ENCODE assay signal across 1 cellular context in genomic region chr5:143749581-143750204, GRCh38.
A peak's percentile ranks its signal among the peaks of the same experiment; 100 is the strongest.
TF ChIP-seq lines count a peak whose summit lies in the region.

No MANE protein-coding gene starts in this region.

TF ChIP-seq in HEK293, 187 proteins besides CTCF, POLR2A, EP300 and RAD21 (continued from another document):
- TF ChIP-seq, protein P1, sequence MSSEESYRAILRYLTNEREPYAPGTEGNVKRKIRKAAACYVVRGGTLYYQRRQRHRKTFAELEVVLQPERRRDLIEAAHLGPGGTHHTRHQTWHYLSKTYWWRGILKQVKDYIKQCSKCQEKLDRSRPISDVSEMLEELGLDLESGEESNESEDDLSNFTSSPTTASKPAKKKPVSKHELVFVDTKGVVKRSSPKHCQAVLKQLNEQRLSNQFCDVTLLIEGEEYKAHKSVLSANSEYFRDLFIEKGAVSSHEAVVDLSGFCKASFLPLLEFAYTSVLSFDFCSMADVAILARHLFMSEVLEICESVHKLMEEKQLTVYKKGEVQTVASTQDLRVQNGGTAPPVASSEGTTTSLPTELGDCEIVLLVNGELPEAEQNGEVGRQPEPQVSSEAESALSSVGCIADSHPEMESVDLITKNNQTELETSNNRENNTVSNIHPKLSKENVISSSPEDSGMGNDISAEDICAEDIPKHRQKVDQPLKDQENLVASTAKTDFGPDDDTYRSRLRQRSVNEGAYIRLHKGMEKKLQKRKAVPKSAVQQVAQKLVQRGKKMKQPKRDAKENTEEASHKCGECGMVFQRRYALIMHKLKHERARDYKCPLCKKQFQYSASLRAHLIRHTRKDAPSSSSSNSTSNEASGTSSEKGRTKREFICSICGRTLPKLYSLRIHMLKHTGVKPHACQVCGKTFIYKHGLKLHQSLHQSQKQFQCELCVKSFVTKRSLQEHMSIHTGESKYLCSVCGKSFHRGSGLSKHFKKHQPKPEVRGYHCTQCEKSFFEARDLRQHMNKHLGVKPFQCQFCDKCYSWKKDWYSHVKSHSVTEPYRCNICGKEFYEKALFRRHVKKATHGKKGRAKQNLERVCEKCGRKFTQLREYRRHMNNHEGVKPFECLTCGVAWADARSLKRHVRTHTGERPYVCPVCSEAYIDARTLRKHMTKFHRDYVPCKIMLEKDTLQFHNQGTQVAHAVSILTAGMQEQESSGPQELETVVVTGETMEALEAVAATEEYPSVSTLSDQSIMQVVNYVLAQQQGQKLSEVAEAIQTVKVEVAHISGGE (tag by site-specific recombination; conservative IDR thresholded peaks at IDR 0.05; ENCODE audit: low read depth) = no peak
- TF ChIP-seq ZNF366 (tag by site-specific recombination; conservative IDR thresholded peaks at IDR 0.05) (0 out of 2 replicates have a peak, but pooled peaks have one; percentile 22), ZNF585B (tag by site-specific recombination; IDR thresholded peaks at IDR 0.05) (no peak), ZNF747 (tag by site-specific recombination; IDR thresholded peaks at IDR 0.05) (no peak), GFI1B (tag by site-specific recombination; IDR thresholded peaks at IDR 0.05) (no peak), ZSCAN16 (tag by site-specific recombination; IDR thresholded peaks at IDR 0.05) (no peak), ZFP69B (tag by site-specific recombination; IDR thresholded peaks at IDR 0.05) (no peak), ZNF202 (tag by site-specific recombination; IDR thresholded peaks at IDR 0.05; ENCODE audit: borderline replicate concordance) (no peak), KLF8 (tag by site-specific recombination; IDR thresholded peaks at IDR 0.05) (no peak), GLI2 (tag by site-specific recombination; IDR thresholded peaks at IDR 0.05; ENCODE audit: borderline replicate concordance, low read depth) (no peak), ZNF548 (tag by site-specific recombination; IDR thresholded peaks at IDR 0.05) (no peak), ZNF660 (tag by site-specific recombination; IDR thresholded peaks at IDR 0.05) (no peak), ZNF600 (tag by site-specific recombination; IDR thresholded peaks at IDR 0.05) (no peak), ZNF701 (tag by site-specific recombination; IDR thresholded peaks at IDR 0.05) (no peak), MZF1 (tag by site-specific recombination; IDR thresholded peaks at IDR 0.05; ENCODE audit: borderline replicate concordance) (no peak), ZNF19 (tag by site-specific recombination; IDR thresholded peaks at IDR 0.05; ENCODE audit: low read depth) (no peak), ZNF26 (tag by site-specific recombination; IDR thresholded peaks at IDR 0.05) (no peak), ZNF433 (tag by site-specific recombination; IDR thresholded peaks at IDR 0.05; ENCODE audit: low read depth) (no peak), ZNF354C (tag by site-specific recombination; IDR thresholded peaks at IDR 0.05; ENCODE audit: borderline replicate concordance, low read depth) (no peak), ZNF146 (tag by site-specific recombination; IDR thresholded peaks at IDR 0.05) (no peak), ZNF211 (tag by site-specific recombination; IDR thresholded peaks at IDR 0.05; ENCODE audit: low read depth) (no peak), ZNF549 (tag by site-specific recombination; IDR thresholded peaks at IDR 0.05) (no peak), ZNF558 (tag by site-specific recombination; IDR thresholded peaks at IDR 0.05) (no peak), ZNF132 (tag by site-specific recombination; IDR thresholded peaks at IDR 0.05; ENCODE audit: borderline replicate concordance) (no peak)
- TF ChIP-seq, protein P2, sequence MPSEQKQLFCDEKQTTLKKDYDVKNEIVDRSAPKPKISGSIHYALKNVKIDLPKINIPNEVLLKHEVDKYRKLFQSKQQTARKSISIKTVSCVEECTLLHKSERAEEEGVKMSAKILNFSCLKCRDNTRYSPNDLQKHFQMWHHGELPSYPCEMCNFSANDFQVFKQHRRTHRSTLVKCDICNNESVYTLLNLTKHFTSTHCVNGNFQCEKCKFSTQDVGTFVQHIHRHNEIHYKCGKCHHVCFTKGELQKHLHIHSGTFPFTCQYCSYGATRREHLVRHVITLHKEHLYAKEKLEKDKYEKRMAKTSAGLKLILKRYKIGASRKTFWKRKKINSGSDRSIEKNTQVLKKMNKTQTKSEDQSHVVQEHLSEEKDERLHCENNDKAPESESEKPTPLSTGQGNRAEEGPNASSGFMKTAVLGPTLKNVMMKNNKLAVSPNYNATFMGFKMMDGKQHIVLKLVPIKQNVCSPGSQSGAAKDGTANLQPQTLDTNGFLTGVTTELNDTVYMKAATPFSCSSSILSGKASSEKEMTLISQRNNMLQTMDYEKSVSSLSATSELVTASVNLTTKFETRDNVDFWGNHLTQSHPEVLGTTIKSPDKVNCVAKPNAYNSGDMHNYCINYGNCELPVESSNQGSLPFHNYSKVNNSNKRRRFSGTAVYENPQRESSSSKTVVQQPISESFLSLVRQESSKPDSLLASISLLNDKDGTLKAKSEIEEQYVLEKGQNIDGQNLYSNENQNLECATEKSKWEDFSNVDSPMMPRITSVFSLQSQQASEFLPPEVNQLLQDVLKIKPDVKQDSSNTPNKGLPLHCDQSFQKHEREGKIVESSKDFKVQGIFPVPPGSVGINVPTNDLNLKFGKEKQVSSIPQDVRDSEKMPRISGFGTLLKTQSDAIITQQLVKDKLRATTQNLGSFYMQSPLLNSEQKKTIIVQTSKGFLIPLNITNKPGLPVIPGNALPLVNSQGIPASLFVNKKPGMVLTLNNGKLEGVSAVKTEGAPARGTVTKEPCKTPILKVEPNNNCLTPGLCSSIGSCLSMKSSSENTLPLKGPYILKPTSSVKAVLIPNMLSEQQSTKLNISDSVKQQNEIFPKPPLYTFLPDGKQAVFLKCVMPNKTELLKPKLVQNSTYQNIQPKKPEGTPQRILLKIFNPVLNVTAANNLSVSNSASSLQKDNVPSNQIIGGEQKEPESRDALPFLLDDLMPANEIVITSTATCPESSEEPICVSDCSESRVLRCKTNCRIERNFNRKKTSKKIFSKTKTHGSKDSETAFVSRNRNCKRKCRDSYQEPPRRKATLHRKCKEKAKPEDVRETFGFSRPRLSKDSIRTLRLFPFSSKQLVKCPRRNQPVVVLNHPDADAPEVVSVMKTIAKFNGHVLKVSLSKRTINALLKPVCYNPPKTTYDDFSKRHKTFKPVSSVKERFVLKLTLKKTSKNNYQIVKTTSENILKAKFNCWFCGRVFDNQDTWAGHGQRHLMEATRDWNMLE (tag by site-specific recombination; conservative IDR thresholded peaks at IDR 0.05; ENCODE audit: low read depth) = no peak
- TF ChIP-seq, protein P3, sequence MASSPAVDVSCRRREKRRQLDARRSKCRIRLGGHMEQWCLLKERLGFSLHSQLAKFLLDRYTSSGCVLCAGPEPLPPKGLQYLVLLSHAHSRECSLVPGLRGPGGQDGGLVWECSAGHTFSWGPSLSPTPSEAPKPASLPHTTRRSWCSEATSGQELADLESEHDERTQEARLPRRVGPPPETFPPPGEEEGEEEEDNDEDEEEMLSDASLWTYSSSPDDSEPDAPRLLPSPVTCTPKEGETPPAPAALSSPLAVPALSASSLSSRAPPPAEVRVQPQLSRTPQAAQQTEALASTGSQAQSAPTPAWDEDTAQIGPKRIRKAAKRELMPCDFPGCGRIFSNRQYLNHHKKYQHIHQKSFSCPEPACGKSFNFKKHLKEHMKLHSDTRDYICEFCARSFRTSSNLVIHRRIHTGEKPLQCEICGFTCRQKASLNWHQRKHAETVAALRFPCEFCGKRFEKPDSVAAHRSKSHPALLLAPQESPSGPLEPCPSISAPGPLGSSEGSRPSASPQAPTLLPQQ (tag by site-specific recombination; IDR thresholded peaks at IDR 0.05) = no peak
